In the genomic region with DNA sequence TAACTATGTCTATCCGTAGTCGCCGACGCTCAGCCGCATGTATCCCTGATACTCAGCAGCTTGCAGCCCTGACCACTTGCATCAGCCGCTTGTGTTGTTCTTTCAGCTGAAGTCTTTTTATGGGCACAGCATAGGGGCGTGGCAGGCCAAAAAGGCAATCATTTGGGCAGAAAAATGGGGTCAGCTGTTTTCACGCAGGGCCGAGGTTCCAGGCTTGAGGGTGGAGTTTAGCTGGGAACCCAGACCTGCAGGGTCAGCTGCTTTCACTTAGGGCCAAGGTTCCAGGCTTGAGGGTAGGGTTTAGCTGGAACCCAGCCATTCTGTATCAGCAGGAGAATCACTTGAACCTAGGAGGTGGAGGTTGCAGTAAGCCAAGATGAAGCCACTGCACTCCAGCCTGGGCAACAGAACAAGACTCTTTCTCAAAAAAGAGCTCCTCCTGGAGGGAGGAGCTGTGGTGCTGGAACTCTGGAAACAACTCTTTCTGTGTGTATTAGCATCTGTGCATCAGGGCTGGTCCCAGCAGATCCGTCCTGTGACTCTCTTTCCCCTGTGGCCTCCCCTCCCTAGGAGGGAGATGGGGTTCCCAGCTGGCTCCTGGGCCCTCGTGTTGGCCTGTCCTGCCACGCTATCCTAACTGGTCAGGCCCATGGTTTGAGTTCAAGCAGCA, we compare ENCODE assay signal across 12 cellular contexts. TPM values are rescaled to one million over a fixed set of nuclear protein-coding genes. Genes with fewer than 3 reads are reported as not detected.
DNase-seq lines count a peak whose midpoint lies in the region; ATAC-seq, FAIRE-seq and TF ChIP-seq lines count a peak whose summit lies in the region.
"Had no signal": no experiment of that assay in that cellular context is flagged by ENCODE, and none has a peak within 500 bp of the region (broad histone marks: within the 10 kb centered on the region; RNA-seq: fewer than 3 reads in every experiment).

No MANE protein-coding gene starts in this region.

- H3K4me3 Mint-ChIP-seq in activated naive CD4-positive, alpha-beta T cell treated with anti-CD3 and anti-CD28 coated beads, Interleukin-2, amount 10 ng/mL, durations not matched to agents 7 days and 5 days = no peak overlapping the region
- no peak overlapping the region for H3K4me3 Mint-ChIP-seq in T-cell

- no TSS peak for BruUV-seq in endothelial cell of umbilical vein (replicated peaks; lab: Mats Ljungman, UMichigan)

- H3K4me1 ChIP-seq in endothelial cell of umbilical vein (ENCODE audit: control insufficient read depth, extremely low read depth, insufficient read depth, low read length) (peaks cover 24% of the 10 kb centered on the region), upper lobe of left lung (peaks cover 7 to 25% (median 18%) of the 10 kb centered on the region in 4 donors)

- TF ChIP-seq EP300 in upper lobe of left lung (IDR thresholded peaks at IDR 0.05) = no peak

- POLR2A ChIA-PET in T-cell (lab: Charles Lee) = interaction anchor here in 1 of 2 donors (0.6 to 0.9 kb wide), 3 partner anchors 22 to 33 kb away, joined by 3 read pairs; no protein-coding TSS in a partner anchor
- POLR2A ChIA-PET in endothelial cell of umbilical vein (lab: Charles Lee) = no interaction called here

- H3K27me3 Mint-ChIP-seq in activated naive CD4-positive, alpha-beta T cell treated with anti-CD3 and anti-CD28 coated beads, Interleukin-2, amount 10 ng/mL, durations not matched to agents 7 days and 5 days = peaks cover 3% of the 10 kb centered on the region
- peaks cover 0 to under 1% of the 10 kb centered on the region in 2 donors for H3K27me3 Mint-ChIP-seq in T-cell

- dilution Hi-C loops in endothelial cell of umbilical vein (cut with MboI; ENCODE audit: extremely low pct_ligation_motif_present, low sequenced_read_pairs) = no loop called here

- peaks cover 11% of the 10 kb centered on the region for H3K36me3 Mint-ChIP-seq in activated naive CD4-positive, alpha-beta T cell treated with anti-CD3 and anti-CD28 coated beads, Interleukin-2, amount 10 ng/mL, durations not matched to agents 7 days and 5 days
- H3K36me3 Mint-ChIP-seq in activated naive CD4-positive, alpha-beta T cell treated with anti-CD3 and anti-CD28 coated beads, Interleukin-2, amount 50 U/mL, for 72 hours = peaks cover 0 to 18% of the 10 kb centered on the region in 2 donors
- H3K36me3 Mint-ChIP-seq in T-cell = no peaks in the 10 kb centered on the region

- no peak overlapping the region for H3K4me2 ChIP-seq in endothelial cell of umbilical vein (ENCODE audit: insufficient read depth, low read length)

- no peak for FAIRE-seq in endothelial cell of umbilical vein (lab: Jason Lieb, UNC)
- FAIRE-seq: small intestine had no signal

- 92 to 95% methylated on average over 11 to 12 of the region's 12 CpGs for WGBS in upper lobe of left lung, 2 donors

- peaks cover 2% of the 10 kb centered on the region for H3K9me3 Mint-ChIP-seq in activated naive CD4-positive, alpha-beta T cell treated with anti-CD3 and anti-CD28 coated beads, Interleukin-2, amount 10 ng/mL, durations not matched to agents 7 days and 5 days
- H3K9me3 Mint-ChIP-seq in activated naive CD4-positive, alpha-beta T cell treated with anti-CD3 and anti-CD28 coated beads, Interleukin-2, amount 50 U/mL, for 72 hours = peaks cover 0 to 6% of the 10 kb centered on the region in 2 donors
- no peaks in the 10 kb centered on the region for H3K9me3 Mint-ChIP-seq in T-cell

- H3K9me1 ChIP-seq in endothelial cell of umbilical vein (replicated peaks; ENCODE audit: control insufficient read depth, extremely low read depth, insufficient read depth, low read length) = no peaks in the 10 kb centered on the region

- H3K27me3 ChIP-seq in endothelial cell of umbilical vein (ENCODE audit: control insufficient read depth in 2 of 2, insufficient read depth in 2 of 2, low read length in 2 of 2) (no peaks in the 10 kb centered on the region), upper lobe of left lung (no peaks in the 10 kb centered on the region)

- DNase-seq in activated naive CD4-positive, alpha-beta T cell treated with anti-CD3 and anti-CD28 coated beads, Interleukin-2, amount 10 ng/mL, durations not matched to agents 7 days and 5 days = no peak
- no peak for DNase-seq in activated naive CD4-positive, alpha-beta T cell treated with anti-CD3 and anti-CD28 coated beads, Interleukin-2, amount 50 U/mL, for 72 hours (ENCODE audit: low spot score in 2 of 2)
- DNase-seq in T-cell = no peak
- no peak for DNase-seq in endothelial cell of umbilical vein (ENCODE audit: low read depth, low spot score)
- DNase-seq in upper lobe of left lung = no peak
- DNase-seq in activated effector memory CD4-positive, alpha-beta T cell treated with Interleukin-2 at 50 U/mL for 16 hours = no peak
- no peak for DNase-seq in GOT3 (lab: John Stamatoyannopoulos, UW)
- no peak for DNase-seq in cerebellar nuclear complex (lab: John Stamatoyannopoulos, UW)
- DNase-seq: DND-41, NCI-H2029 treated with DMSO at 0.1 percent for 48 hours, small intestine, substantia nigra had no signal

- no peaks in the 10 kb centered on the region for H3K79me2 ChIP-seq in endothelial cell of umbilical vein (ENCODE audit: control insufficient read depth, insufficient read depth, low read length)

- H3K9me3 ChIP-seq in endothelial cell of umbilical vein (replicated peaks; ENCODE audit: control insufficient read depth, insufficient read depth, low read length) (no peaks in the 10 kb centered on the region), upper lobe of left lung (no peaks in the 10 kb centered on the region)

- no peaks in the 10 kb centered on the region for H3K36me3 ChIP-seq in endothelial cell of umbilical vein (ENCODE audit: control insufficient read depth in 2 of 2, extremely low read depth in 1 of 2, insufficient read depth in 2 of 2, low read length in 2 of 2)
- no peaks in the 10 kb centered on the region for H3K36me3 ChIP-seq in upper lobe of left lung

- H3K4me1 Mint-ChIP-seq in activated naive CD4-positive, alpha-beta T cell treated with anti-CD3 and anti-CD28 coated beads, Interleukin-2, amount 10 ng/mL, durations not matched to agents 7 days and 5 days = peaks cover 52% of the 10 kb centered on the region
- peaks cover 18 to 42% (median 41%) of the 10 kb centered on the region in 3 donors for H3K4me1 Mint-ChIP-seq in T-cell

- ATAC-seq in activated naive CD4-positive, alpha-beta T cell treated with anti-CD3 and anti-CD28 coated beads, Interleukin-2, amount 50 U/mL, for 72 hours = no peak
- ATAC-seq in T-cell (replicated peaks in 1 of 4) (no peak), upper lobe of left lung (ENCODE audit: low FRiP score in 2 of 2) (no peak)

- TF ChIP-seq CTCF in endothelial cell of umbilical vein (IDR thresholded peaks at IDR 0.05; ENCODE audit: extremely low read depth in 1 of 2, insufficient read depth in 1 of 2, low read depth in 1 of 2, low read length in 2 of 2) (no peak), upper lobe of left lung (IDR thresholded peaks at IDR 0.05) (no peak)

- no peak overlapping the region for H2AFZ ChIP-seq in endothelial cell of umbilical vein (ENCODE audit: low read depth, low read length)

- peak overlapping the region; percentile 58 for H3K27ac ChIP-seq in endothelial cell of umbilical vein (ENCODE audit: insufficient read depth, low read depth, low read length)
- peak overlapping the region in 3 of 4 donors; percentile 49 to 71 (median 68) for H3K27ac ChIP-seq in upper lobe of left lung

- H3K27ac Mint-ChIP-seq in activated naive CD4-positive, alpha-beta T cell treated with anti-CD3 and anti-CD28 coated beads, Interleukin-2, amount 10 ng/mL, durations not matched to agents 7 days and 5 days = peak overlapping the region; percentile 85
- peak overlapping the region in 1 of 2 donors; percentile 75 for H3K27ac Mint-ChIP-seq in activated naive CD4-positive, alpha-beta T cell treated with anti-CD3 and anti-CD28 coated beads, Interleukin-2, amount 50 U/mL, for 72 hours
- peak overlapping the region; percentile 92 to 94 for H3K27ac Mint-ChIP-seq in T-cell

- H4K20me1 ChIP-seq in endothelial cell of umbilical vein (replicated peaks; ENCODE audit: control insufficient read depth, extremely low read depth, insufficient read depth, low read length) = no peaks in the 10 kb centered on the region

- intact Hi-C loops in endothelial cell of umbilical vein (cut with micrococcal nuclease) = loop anchor here (5.0 kb wide), 1 partner anchor 563 kb away; no protein-coding TSS in a partner anchor

- TF ChIP-seq POLR2A in endothelial cell of umbilical vein (IDR thresholded peaks at IDR 0.05; ENCODE audit: low read depth, low read length) = no peak
- no peak for TF ChIP-seq POLR2A in upper lobe of left lung (IDR thresholded peaks at IDR 0.05)

- CTCF ChIA-PET in activated naive CD4-positive, alpha-beta T cell treated with anti-CD3 and anti-CD28 coated beads, Interleukin-2, amount 10 ng/mL, durations not matched to agents 7 days and 5 days (lab: Charles Lee) = no interaction called here
- CTCF ChIA-PET in T-cell (lab: Charles Lee) (interaction anchor here in 1 of 2 donors (0.6 kb wide), 1 partner anchor 20 kb away, joined by 8 read pairs; no protein-coding TSS in a partner anchor), endothelial cell of umbilical vein (lab: Charles Lee) (interaction anchor here (1.4 to 3.2 kb wide), 4 partner anchors 8 to 58 kb away, joined by 4 to 27 read pairs (median 8); no protein-coding TSS in a partner anchor)

- no peak overlapping the region for H3K4me3 ChIP-seq in endothelial cell of umbilical vein (replicated peaks in 1 of 3; ENCODE audit: insufficient read depth in 1 of 3, low read depth in 1 of 3, low read length in 3 of 3)
- no peak overlapping the region for H3K4me3 ChIP-seq in upper lobe of left lung

- H3K9ac ChIP-seq in endothelial cell of umbilical vein (replicated peaks; ENCODE audit: extremely low read depth, insufficient read depth, low read length) = no peak overlapping the region

RNA-seq across cellular contexts. Expression of gene PRNP, which starts 21.4 kb away (rescaled TPM):
- 10 to 100 TPM; 30.2 to 32.1 TPM for total RNA-seq in activated naive CD4-positive, alpha-beta T cell treated with anti-CD3 and anti-CD28 coated beads, Interleukin-2, amount 50 U/mL, for 72 hours
- total RNA-seq in T-cell (10 to 100 TPM; 48.6 to 76.5 (median 66.4) TPM), endothelial cell of umbilical vein (74.4 and 83.0 TPM in 2 replicates), upper lobe of left lung (100 to 1,000 TPM in 1 of 6 donors, 10 to 100 TPM in 5; 34.6 to 107 (median 83.4) TPM)
- polyA plus RNA-seq in endothelial cell of umbilical vein = 93.4 and 96.4 TPM in 2 replicates
- polyA plus RNA-seq in endothelial cell of umbilical vein (2011; cell fraction: cytosol; rRNA removed) = 93.5 and 94.5 TPM in 2 replicates
- polyA plus RNA-seq in endothelial cell of umbilical vein (2011; cell fraction: nucleus; rRNA removed) = 42.0 and 49.8 TPM in 2 replicates
- polyA plus RNA-seq in endothelial cell of umbilical vein (2012) = 108 and 122 TPM in 2 replicates
- polyA minus RNA-seq in endothelial cell of umbilical vein = 170 and 175 TPM in 2 replicates
- polyA minus RNA-seq in endothelial cell of umbilical vein (2011; cell fraction: cytosol; rRNA and poly(A)+ RNA removed) = 49.5 TPM
- 21.2 and 32.1 TPM in 2 replicates for polyA minus RNA-seq in endothelial cell of umbilical vein (2011; cell fraction: nucleus; rRNA and poly(A)+ RNA removed)

RNA-seq across cellular contexts. Expression of gene PRND, which starts 56.9 kb away (rescaled TPM):
- not detected for total RNA-seq in activated naive CD4-positive, alpha-beta T cell treated with anti-CD3 and anti-CD28 coated beads, Interleukin-2, amount 50 U/mL, for 72 hours
- total RNA-seq in T-cell (not detected), endothelial cell of umbilical vein (0.18 and 0.28 TPM in 2 replicates), upper lobe of left lung (under 1 TPM in 1 of 6 donors, not detected in 5; 0.20 TPM)
- not detected in 2 replicates for polyA plus RNA-seq in endothelial cell of umbilical vein
- 0.01 TPM in 1 of 2 replicates, not detected in the other for polyA plus RNA-seq in endothelial cell of umbilical vein (2011; cell fraction: cytosol; rRNA removed)
- polyA plus RNA-seq in endothelial cell of umbilical vein (2011; cell fraction: nucleus; rRNA removed) = not detected in 2 replicates
- polyA plus RNA-seq in endothelial cell of umbilical vein (2012) = not detected in 2 replicates
- 0.07 TPM in 1 of 2 replicates, not detected in the other for polyA minus RNA-seq in endothelial cell of umbilical vein
- polyA minus RNA-seq in endothelial cell of umbilical vein (2011; cell fraction: cytosol; rRNA and poly(A)+ RNA removed) = not detected
- polyA minus RNA-seq in endothelial cell of umbilical vein (2011; cell fraction: nucleus; rRNA and poly(A)+ RNA removed) = not detected in 2 replicates
- polyA plus RNA-seq: small intestine had no signal
